8 cellular contexts compared by ENCODE assay signal in the genomic region with DNA sequence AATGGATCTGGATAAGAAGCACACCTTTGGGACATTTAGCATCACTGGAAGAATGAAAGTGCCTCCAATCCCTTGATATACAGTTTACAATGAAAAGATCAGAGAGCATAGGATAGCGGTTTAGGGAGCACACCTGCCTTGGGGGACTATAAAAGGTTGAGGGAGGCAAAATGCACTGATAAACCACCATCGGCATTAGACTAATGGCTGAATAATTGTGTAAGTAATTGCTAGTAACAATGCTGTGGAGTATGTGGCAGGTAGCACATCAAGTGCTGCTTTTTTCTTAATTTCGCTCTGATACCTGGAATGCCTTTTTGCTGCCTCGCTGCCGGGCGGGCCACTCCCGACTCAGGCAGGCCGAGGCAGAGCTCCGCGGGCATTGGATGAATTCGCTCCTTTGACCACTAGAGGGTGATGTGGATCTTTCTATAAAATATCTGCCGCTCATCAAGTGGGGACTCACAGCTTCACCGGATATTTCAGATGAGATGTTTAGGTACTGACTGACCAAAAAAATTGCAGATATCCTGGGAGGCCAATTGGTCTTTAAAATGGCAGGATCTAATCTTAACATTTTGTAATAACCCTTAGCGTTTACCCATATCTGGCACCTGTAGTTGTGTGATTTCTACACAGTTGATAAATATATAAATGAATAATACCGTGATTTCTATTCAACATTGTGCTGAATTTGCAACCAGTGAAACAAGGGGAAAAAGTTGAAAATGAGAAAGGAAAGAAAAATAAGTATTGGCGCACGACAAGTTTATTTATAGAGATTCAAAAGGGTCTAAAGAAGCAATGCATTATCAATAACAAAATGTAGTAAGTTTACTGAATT.
A peak's percentile ranks its signal among the peaks of the same experiment; 100 is the strongest.
DNase-seq lines count a peak whose midpoint lies in the region; ATAC-seq and TF ChIP-seq lines count a peak whose summit lies in the region.

No MANE protein-coding gene starts in this region.

- no peaks in the 10 kb centered on the region for H3K9me3 Mint-ChIP-seq in activated T-cell treated with anti-CD3 and anti-CD28 coated beads, Interleukin-2, amount 50 U/mL, for 4 hours

- ATAC-seq in GM21423 (IDR thresholded peaks at IDR 0.05; ENCODE audit: unreplicated experiment) (peak; percentile 96), upper lobe of right lung (peak; percentile 95)
- ATAC-seq in activated T-cell treated with anti-CD3 and anti-CD28 coated beads, Interleukin-2, amount 50 U/mL, for 4 hours = peak; percentile 64 to 66

- POLR2A ChIA-PET in OCI-LY7 (lab: Charles Lee) = interaction anchor here (0.6 to 1.6 kb wide), 6 partner anchors 11 to 393 kb away, joined by 3 to 4 read pairs (median 3); no protein-coding TSS in a partner anchor

- H4K20me1 ChIP-seq in OCI-LY7 (ENCODE audit: insufficient read depth, low read length) = no peaks in the 10 kb centered on the region

- H3K4me1 Mint-ChIP-seq in activated T-cell treated with anti-CD3 and anti-CD28 coated beads, Interleukin-2, amount 50 U/mL, for 4 hours (ENCODE audit: low read depth) = peaks cover 16% of the 10 kb centered on the region

- H3K4me2 ChIP-seq in OCI-LY7 (ENCODE audit: low read length) (no peak overlapping the region), neuronal stem cell (ENCODE audit: insufficient read depth, low read length, poor library complexity, severe bottlenecking) (no peak overlapping the region)

- no peaks in the 10 kb centered on the region for H3K36me3 Mint-ChIP-seq in activated T-cell treated with anti-CD3 and anti-CD28 coated beads, Interleukin-2, amount 50 U/mL, for 4 hours (ENCODE audit: insufficient read depth)

- H3K79me1 ChIP-seq in neuronal stem cell (ENCODE audit: low read depth, low read length) = no peaks in the 10 kb centered on the region

- no TSS peak for BruUV-seq in OCI-LY7 (replicated peaks; lab: Mats Ljungman, UMichigan)

- H2BK12ac ChIP-seq in neuronal stem cell (ENCODE audit: low read length) = no peak overlapping the region

- no peak overlapping the region for H3K9ac ChIP-seq in neuronal stem cell (ENCODE audit: low read depth, low read length, poor library complexity)

- peaks cover 0 to 2% (median 0%) of the 10 kb centered on the region in 3 experiments for H3K27me3 ChIP-seq in neuronal stem cell (ENCODE audit: control insufficient read depth in 3 of 3, insufficient read depth in 3 of 3, low read depth in 1 of 3, low read length in 3 of 3)
- peaks cover 8% of the 10 kb centered on the region for H3K27me3 ChIP-seq in upper lobe of right lung

- H3K4me3 ChIP-seq in OCI-LY7 (ENCODE audit: low read depth, low read length, poor library complexity, severe bottlenecking) = no peak overlapping the region
- no peak overlapping the region for H3K4me3 ChIP-seq in neuronal stem cell (ENCODE audit: low read length in 2 of 2)
- H3K4me3 ChIP-seq in upper lobe of right lung = no peak overlapping the region

- H3K4me1 ChIP-seq in OCI-LY7 (ENCODE audit: insufficient read depth, low read length, poor library complexity, severe bottlenecking) = no peaks in the 10 kb centered on the region
- no peaks in the 10 kb centered on the region for H3K4me1 ChIP-seq in neuronal stem cell (ENCODE audit: control insufficient read depth in 2 of 2, insufficient read depth in 1 of 2, low read depth in 1 of 2, low read length in 2 of 2)
- no peaks in the 10 kb centered on the region for H3K4me1 ChIP-seq in upper lobe of right lung

- no peak overlapping the region for H4K91ac ChIP-seq in neuronal stem cell (ENCODE audit: low read depth, low read length, poor library complexity)

- H3K36me3 ChIP-seq in OCI-LY7 (ENCODE audit: insufficient read depth, low read length) = no peaks in the 10 kb centered on the region
- H3K36me3 ChIP-seq in neuronal stem cell (replicated peaks in 1 of 2; ENCODE audit: control insufficient read depth in 2 of 2, insufficient read depth in 2 of 2, low read length in 2 of 2) = no peaks in the 10 kb centered on the region
- no peaks in the 10 kb centered on the region for H3K36me3 ChIP-seq in upper lobe of right lung

- no peaks in the 10 kb centered on the region for H3K79me2 ChIP-seq in OCI-LY7 (ENCODE audit: insufficient read depth, low read depth, low read length)

- H2AFZ ChIP-seq in OCI-LY7 (ENCODE audit: low read length) (no peak overlapping the region; the same call in 1 of the 2 replicates), neuronal stem cell (ENCODE audit: low read length) (no peak overlapping the region)

- peaks cover 1% of the 10 kb centered on the region for H3K27me3 Mint-ChIP-seq in activated T-cell treated with anti-CD3 and anti-CD28 coated beads, Interleukin-2, amount 50 U/mL, for 4 hours (ENCODE audit: low read depth)

- H3K23ac ChIP-seq in neuronal stem cell (ENCODE audit: low read depth, low read length, poor library complexity) = no peak overlapping the region

- H3K9me2 ChIP-seq in OCI-LY7 (ENCODE audit: insufficient read depth, low read length) = no peaks in the 10 kb centered on the region

- intact Hi-C loops in OCI-LY7 (cut with micrococcal nuclease; ENCODE audit: unreplicated experiment) = loop anchor here (1.0 to 5.0 kb wide), 7 partner anchors 37 to 370 kb away; no protein-coding TSS in a partner anchor
- intact Hi-C loops in upper lobe of right lung (cut with DNase I) = no loop called here

- no peaks in the 10 kb centered on the region for H3K9me3 ChIP-seq in OCI-LY7 (ENCODE audit: low read length)
- H3K9me3 ChIP-seq in neuronal stem cell (replicated peaks in 1 of 2; ENCODE audit: control insufficient read depth in 2 of 2, insufficient read depth in 1 of 2, low read depth in 1 of 2, low read length in 2 of 2) = no peaks in the 10 kb centered on the region
- H3K9me3 ChIP-seq in upper lobe of right lung = no peaks in the 10 kb centered on the region

- H4K8ac ChIP-seq in neuronal stem cell (ENCODE audit: low read depth, low read length) = no peak overlapping the region

- H2AK5ac ChIP-seq in neuronal stem cell (ENCODE audit: low read depth, low read length) = no peak overlapping the region

- H2BK15ac ChIP-seq in neuronal stem cell (ENCODE audit: low read length) = no peak overlapping the region

- no peak overlapping the region for H3K27ac ChIP-seq in OCI-LY7 (ENCODE audit: low read depth, low read length, poor library complexity, severe bottlenecking)
- H3K27ac ChIP-seq in neuronal stem cell (replicated peaks; ENCODE audit: low read length) = no peak overlapping the region
- H3K27ac ChIP-seq in upper lobe of right lung = no peak overlapping the region

- H3K4me3 Mint-ChIP-seq in activated T-cell treated with anti-CD3 and anti-CD28 coated beads, Interleukin-2, amount 50 U/mL, for 4 hours = no peak overlapping the region

- no peak overlapping the region for H3K14ac ChIP-seq in neuronal stem cell (ENCODE audit: low read length)

- WGBS in neuronal stem cell (ENCODE audit: extremely low coverage in 2 of 2, insufficient read length in 2 of 2, insufficient replicate concordance in 1 of 2), 2 donors = no CpG with 5 or more reads among the region's 17 CpGs

- H3K4ac ChIP-seq in neuronal stem cell (ENCODE audit: low read length) = no peak overlapping the region

- CTCF ChIA-PET in OCI-LY7 (lab: Charles Lee; ENCODE audit: unreplicated experiment) = interaction anchor here (0.7 to 1.9 kb wide), 4 partner anchors 24 to 181 kb away, joined by 3 to 6 read pairs (median 3); no protein-coding TSS in a partner anchor

- no peak overlapping the region for H2BK5ac ChIP-seq in neuronal stem cell (ENCODE audit: low read length)

- no peak overlapping the region for H2BK120ac ChIP-seq in neuronal stem cell (ENCODE audit: low read depth, low read length)

- H3K18ac ChIP-seq in neuronal stem cell (ENCODE audit: low read length) = no peak overlapping the region

- TF ChIP-seq CTCF in OCI-LY7 (conservative IDR thresholded peaks at IDR 0.05; ENCODE audit: low read length) (peak; percentile 90), upper lobe of right lung (IDR thresholded peaks at IDR 0.05) (peak; percentile 78)

- peak; percentile 82 for DNase-seq in Daoy (ENCODE audit: low read depth)
- peak; percentile 20 for DNase-seq in HS-5 (ENCODE audit: low read depth)
- DNase-seq in OCI-LY7 (ENCODE audit: low spot score) = peak; percentile 82
- peak; percentile 44 for DNase-seq in activated T-cell treated with anti-CD3 and anti-CD28 coated beads, Interleukin-2, amount 50 U/mL, for 4 hours
- peak; percentile 71 for DNase-seq in fibroblast of peridontal ligament (ENCODE audit: extremely low read depth)
- peak; percentile 69 for DNase-seq in neuronal stem cell (ENCODE audit: low spot score)
- DNase-seq in upper lobe of right lung = no peak
